ENCODE assay signal across 11 cellular contexts in the genomic region with DNA sequence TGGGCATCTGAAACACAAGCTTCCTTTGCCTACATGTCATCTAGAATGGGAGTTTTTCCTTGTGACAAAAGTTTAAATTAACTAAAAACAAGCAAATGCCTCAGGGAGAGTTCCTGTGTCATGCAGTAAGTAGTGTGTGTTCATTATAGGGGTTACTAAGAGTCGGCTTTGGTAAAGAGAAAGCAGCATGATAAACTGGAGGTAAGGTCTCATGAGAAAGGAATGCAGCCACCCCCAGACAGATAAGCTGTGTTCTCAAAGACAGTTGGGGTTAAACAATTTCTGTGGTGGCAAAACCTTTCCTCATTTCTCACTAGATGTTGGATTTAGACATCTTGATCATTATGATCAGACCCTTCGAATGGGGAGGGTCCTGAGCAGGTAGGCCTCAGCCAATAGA.
DNase-seq lines count a peak whose midpoint lies in the region; ATAC-seq and TF ChIP-seq lines count a peak whose summit lies in the region.
"Had no signal": no experiment of that assay in that cellular context is flagged by ENCODE, and none has a peak within 500 bp of the region (broad histone marks: within the 10 kb centered on the region; RNA-seq: fewer than 3 reads in every experiment).

No MANE protein-coding gene starts in this region.

- no peak for DNase-seq in activated CD4-positive, alpha-beta T cell treated with anti-CD3 and anti-CD28 coated beads for 36 hours
- no peak for DNase-seq in activated CD4-positive, alpha-beta T cell treated with anti-CD3 and anti-CD28 coated beads, Interleukin-2, amount 50 U/mL, for 1 hour
- DNase-seq in SJSA1 (ENCODE audit: low read depth in 1 of 2, low spot score in 2 of 2) (peak; percentile 77 to 89), fibroblast of lung (ENCODE audit: low read depth in 2 of 2) (peak; percentile 77 to 98), renal cortical epithelial cell (ENCODE audit: low read depth) (peak; percentile 94), COLO668 (lab: John Stamatoyannopoulos, UW; ENCODE audit: unreplicated experiment) (no peak), occipital lobe (lab: John Stamatoyannopoulos, UW) (no peak)
- DNase-seq: erythroblast, NCI-H2227 treated with DMSO at 0.1 percent for 48 hours, ovary had no signal

- H3K4me1 ChIP-seq in SJSA1 (replicated peaks) (peaks cover 77% of the 10 kb centered on the region), fibroblast of lung (ENCODE audit: control insufficient read depth, extremely low read depth, insufficient read depth, low read length) (peaks cover 36% of the 10 kb centered on the region)

- H3K4me1 Mint-ChIP-seq in activated CD4-positive, alpha-beta T cell treated with anti-CD3 and anti-CD28 coated beads for 36 hours: peaks cover 76% of the 10 kb centered on the region

- CTCF ChIA-PET in activated CD4-positive, alpha-beta T cell treated with anti-CD3 and anti-CD28 coated beads for 36 hours (lab: Charles Lee): interaction anchor here (0.6 to 2.2 kb wide), 7 partner anchors 9 to 441 kb away, joined by 3 to 11 read pairs (median 5); no protein-coding TSS in a partner anchor

- H3K27ac ChIP-seq in SJSA1 (peak overlapping the region; percentile 88), fibroblast of lung (ENCODE audit: insufficient read depth, low read length) (peak overlapping the region; percentile 65)
- H3K27ac ChIP-seq: ovary had no signal

- H3K4me3 ChIP-seq in SJSA1 (no peak overlapping the region), fibroblast of lung (replicated peaks in 1 of 4; ENCODE audit: control extremely low read depth in 1 of 4, insufficient read depth in 1 of 4, low read depth in 3 of 4, low read length in 4 of 4) (no peak overlapping the region)
- H3K4me3 ChIP-seq: ovary had no signal

- H3K27ac Mint-ChIP-seq in activated CD4-positive, alpha-beta T cell treated with anti-CD3 and anti-CD28 coated beads for 36 hours: peak overlapping the region; percentile 58

- no peaks in the 10 kb centered on the region for H3K27me3 ChIP-seq in SJSA1 (replicated peaks)
- no peaks in the 10 kb centered on the region for H3K27me3 ChIP-seq in fibroblast of lung (ENCODE audit: control insufficient read depth, insufficient read depth, low read length)
- H3K27me3 ChIP-seq: ovary had no signal

- peaks cover 40% of the 10 kb centered on the region for H3K36me3 Mint-ChIP-seq in activated CD4-positive, alpha-beta T cell treated with anti-CD3 and anti-CD28 coated beads for 36 hours (ENCODE audit: low read depth)

- H3K9ac ChIP-seq in fibroblast of lung (ENCODE audit: insufficient read depth, low read length): no peak overlapping the region

- intact Hi-C loops in activated CD4-positive, alpha-beta T cell treated with anti-CD3 and anti-CD28 coated beads for 36 hours (cut with DNase I, micrococcal nuclease): loop anchor here (5.0 kb wide), 3 partner anchors 70 to 255 kb away; no protein-coding TSS in a partner anchor

- H3K9me3 ChIP-seq in SJSA1 (replicated peaks) (no peaks in the 10 kb centered on the region), fibroblast of lung (ENCODE audit: control insufficient read depth, insufficient read depth, low read depth, low read length) (no peaks in the 10 kb centered on the region)
- H3K9me3 ChIP-seq: ovary had no signal

- ATAC-seq in activated CD4-positive, alpha-beta T cell treated with anti-CD3 and anti-CD28 coated beads for 36 hours: no peak
- ATAC-seq in GM19328 (IDR thresholded peaks at IDR 0.05; ENCODE audit: unreplicated experiment): no peak

- H3K9me3 Mint-ChIP-seq in activated CD4-positive, alpha-beta T cell treated with anti-CD3 and anti-CD28 coated beads for 36 hours (ENCODE audit: low read depth): no peaks in the 10 kb centered on the region

- peaks cover 47% of the 10 kb centered on the region for H3K36me3 ChIP-seq in SJSA1
- peaks cover 11% of the 10 kb centered on the region for H3K36me3 ChIP-seq in fibroblast of lung (ENCODE audit: control insufficient read depth, insufficient read depth, low read length)
- H3K36me3 ChIP-seq: ovary had no signal

- POLR2A ChIA-PET in activated CD4-positive, alpha-beta T cell treated with anti-CD3 and anti-CD28 coated beads for 36 hours (lab: Charles Lee): no interaction called here

- no peaks in the 10 kb centered on the region for H4K20me1 ChIP-seq in fibroblast of lung (ENCODE audit: control insufficient read depth, extremely low read depth, insufficient read depth, low read length)

- H3K4me2 ChIP-seq in fibroblast of lung (ENCODE audit: extremely low read depth, insufficient read depth, low read length): peak overlapping the region; percentile 70

- H3K79me2 ChIP-seq in fibroblast of lung (ENCODE audit: control insufficient read depth, insufficient read depth, low read length): peaks cover 70% of the 10 kb centered on the region

- no peak overlapping the region for H2AFZ ChIP-seq in fibroblast of lung (ENCODE audit: low read length)

- no peaks in the 10 kb centered on the region for H3K27me3 Mint-ChIP-seq in activated CD4-positive, alpha-beta T cell treated with anti-CD3 and anti-CD28 coated beads for 36 hours

- no peak overlapping the region for H3K4me3 Mint-ChIP-seq in activated CD4-positive, alpha-beta T cell treated with anti-CD3 and anti-CD28 coated beads for 36 hours

- no peak for TF ChIP-seq CTCF in fibroblast of lung (conservative IDR thresholded peaks at IDR 0.05 in 1 of 2, IDR thresholded peaks at IDR 0.05 in 1 of 2; ENCODE audit: low read depth in 1 of 2, low read length in 2 of 2)

Comparison
In these comparisons a context has a peak if more than half of its experiments do, and no peak if none do; other contexts are left out.
1. DNase-seq: peak in SJSA1 (2 of 2), fibroblast of lung (2 of 2) and renal cortical epithelial cell (single experiment); none in activated CD4-positive, alpha-beta T cell treated with anti-CD3 and anti-CD28 coated beads for 36 hours (single experiment), activated CD4-positive, alpha-beta T cell treated with anti-CD3 and anti-CD28 coated beads, Interleukin-2, amount 50 U/mL, for 1 hour (single experiment), COLO668 (single experiment) and occipital lobe (single experiment).